In the genomic region with DNA sequence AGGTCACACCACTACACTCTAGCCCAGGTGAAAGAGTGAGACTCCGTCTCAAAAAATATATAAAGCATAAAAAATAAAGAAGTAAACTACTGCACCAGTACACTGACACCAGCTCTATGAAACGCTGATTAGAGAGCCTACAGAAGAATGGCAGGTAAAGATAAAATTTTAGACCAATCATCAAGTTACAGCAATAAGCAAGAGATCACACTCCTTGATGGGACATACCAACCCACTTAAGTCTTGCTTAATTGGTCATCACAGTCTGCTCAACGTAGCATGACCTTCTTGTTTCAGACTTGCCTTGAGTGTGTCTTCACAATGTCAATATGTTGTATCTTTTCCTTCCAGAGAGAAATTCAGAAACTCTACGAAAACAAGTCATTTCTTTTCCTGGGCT, we compare ENCODE assay signal across 26 cellular contexts.
"Had no signal": no experiment of that assay in that cellular context is flagged by ENCODE, and none has a peak within 500 bp of the region (broad histone marks: within the 10 kb centered on the region; RNA-seq: fewer than 3 reads in every experiment).

No MANE protein-coding gene starts in this region.

- H3K27ac Mint-ChIP-seq: nephron; neural progenitor cell; stimulated activated memory B cell treated with anti-CD40 and anti-IgM and Interleukin-4, amounts not matched to agents 10 μg/mL and 1 μg/mL and 100 μg/mL, for 72 hours; type B pancreatic cell had no signal

- FAIRE-seq: endometrium, frontal cortex, islet of Langerhans had no signal

- H3K27me3 ChIP-seq: hepatocyte, left lung, neural progenitor cell, sigmoid colon, testis, tibial artery had no signal

- H3K9ac ChIP-seq: neural progenitor cell, parathyroid adenoma had no signal

- H3K4me1 ChIP-seq: left lung, neural progenitor cell, parathyroid adenoma, prostate gland, sigmoid colon, tibial artery had no signal

- H3K27ac ChIP-seq: hepatocyte, left lung, neural progenitor cell, parathyroid adenoma, prostate gland, sigmoid colon, testis, tibial artery had no signal

- H3K4me1 Mint-ChIP-seq: nephron; neural progenitor cell; stimulated activated memory B cell treated with anti-CD40 and anti-IgM and Interleukin-4, amounts not matched to agents 10 μg/mL and 1 μg/mL and 100 μg/mL, for 72 hours had no signal

- H3K79me2 ChIP-seq: hepatocyte, parathyroid adenoma had no signal

- H3K4me3 Mint-ChIP-seq: effector memory CD8-positive, alpha-beta T cell; naive thymus-derived CD4-positive, alpha-beta T cell; nephron; neural progenitor cell; stimulated activated memory B cell treated with anti-CD40 and anti-IgM and Interleukin-4, amounts not matched to agents 10 μg/mL and 1 μg/mL and 100 μg/mL, for 72 hours; type B pancreatic cell had no signal

- H3K36me3 ChIP-seq: neural progenitor cell, prostate gland had no signal

- H3K27me3 Mint-ChIP-seq: effector memory CD8-positive, alpha-beta T cell; naive thymus-derived CD4-positive, alpha-beta T cell; stimulated activated memory B cell treated with anti-CD40 and anti-IgM and Interleukin-4, amounts not matched to agents 10 μg/mL and 1 μg/mL and 100 μg/mL, for 72 hours; type B pancreatic cell had no signal

- DNase-seq: cortex of kidney; effector memory CD8-positive, alpha-beta T cell; head of caudate nucleus; left cardiac atrium; left lung; mesendoderm; midbrain; naive thymus-derived CD4-positive, alpha-beta T cell; right cardiac atrium; sigmoid colon; stimulated activated CD4-positive, alpha-beta T cell treated with anti-CD3 and anti-CD28 coated beads, Interleukin-2, amount 100 ng/mL, for 24 hours; stimulated activated CD4-positive, alpha-beta T cell treated with anti-CD3 and anti-CD28 coated beads, Interleukin-4, amount 100 ng/mL, for 24 hours; stimulated activated naive CD8-positive, alpha-beta T cell treated with anti-CD3 and anti-CD28 coated beads, Interleukin-15, Interleukin-2, amounts not matched to agents 100 U/mL and 50 U/mL, for 24 hours; substantia nigra; testis; tibial artery had no signal

- ATAC-seq: effector memory CD8-positive, alpha-beta T cell; left cardiac atrium; left lung; naive thymus-derived CD4-positive, alpha-beta T cell; right cardiac atrium; stimulated activated memory B cell treated with anti-CD40 and anti-IgM and Interleukin-4, amounts not matched to agents 10 μg/mL and 1 μg/mL and 100 μg/mL, for 72 hours; stimulated activated naive CD8-positive, alpha-beta T cell treated with anti-CD3 and anti-CD28 coated beads, Interleukin-15, Interleukin-2, amounts not matched to agents 100 U/mL and 50 U/mL, for 24 hours had no signal

- H2AFZ ChIP-seq: hepatocyte, neural progenitor cell, parathyroid adenoma had no signal

- H3K4me3 ChIP-seq: hepatocyte, left lung, neural progenitor cell, prostate gland, sigmoid colon, testis, tibial artery had no signal

- H3K9me3 ChIP-seq: left lung, prostate gland, sigmoid colon, testis, tibial artery had no signal

- H3K9me3 Mint-ChIP-seq: effector memory CD8-positive, alpha-beta T cell; naive thymus-derived CD4-positive, alpha-beta T cell; nephron; neural progenitor cell; stimulated activated memory B cell treated with anti-CD40 and anti-IgM and Interleukin-4, amounts not matched to agents 10 μg/mL and 1 μg/mL and 100 μg/mL, for 72 hours; type B pancreatic cell had no signal

- H3K4me2 ChIP-seq: hepatocyte, neural progenitor cell had no signal
